8 cellular contexts compared by ENCODE assay signal in the genomic region with DNA sequence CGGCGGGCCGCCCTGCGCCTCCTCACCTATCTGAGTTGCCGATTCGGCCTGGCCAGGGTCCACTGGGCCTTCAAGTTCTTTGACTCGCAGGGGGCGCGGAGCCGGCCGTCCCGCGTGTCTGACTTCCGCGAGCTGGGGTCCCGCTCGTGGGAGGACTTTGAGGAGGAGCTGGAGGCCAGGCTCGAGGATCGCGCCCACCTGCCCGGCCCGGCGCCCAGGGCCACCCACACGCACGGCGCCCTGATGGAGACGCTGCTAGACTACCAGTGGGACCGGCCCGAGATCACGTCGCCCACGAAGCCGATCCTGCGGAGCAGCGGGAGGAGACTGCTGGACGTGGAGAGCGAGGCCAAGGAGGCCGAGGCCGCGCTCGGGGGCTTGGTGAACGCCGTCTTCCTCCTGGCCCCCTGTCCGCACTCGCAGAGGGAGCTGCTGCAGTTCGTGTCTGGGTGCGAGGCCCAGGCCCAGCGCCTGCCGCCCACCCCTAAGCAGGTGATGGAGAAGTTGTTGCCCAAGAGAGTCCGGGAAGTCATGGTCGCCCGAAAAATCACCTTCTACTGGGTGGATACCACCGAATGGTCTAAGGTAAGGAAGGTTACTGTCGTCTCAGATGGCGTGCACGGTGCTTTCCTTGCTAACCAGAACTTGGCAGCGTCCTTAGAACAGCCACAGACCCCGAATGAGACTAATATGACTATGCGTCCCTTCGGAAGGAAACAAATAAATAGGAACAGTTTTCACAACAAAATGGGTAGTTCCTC. TPM values are rescaled to one million over a fixed set of nuclear protein-coding genes. Genes with fewer than 3 reads are reported as not detected.
DNase-seq lines count a peak whose midpoint lies in the region; ATAC-seq lines count a peak whose summit lies in the region.

No MANE protein-coding gene starts in this region.

- no peaks in the 10 kb centered on the region for H3K27me3 ChIP-seq in SJCRH30
- H3K27me3 ChIP-seq in effector memory CD4-positive, alpha-beta T cell (replicated peaks; ENCODE audit: control insufficient read depth, insufficient read depth, low read length, poor library complexity, severe bottlenecking), result no peaks in the 10 kb centered on the region
- no peaks in the 10 kb centered on the region for H3K27me3 ChIP-seq in naive thymus-derived CD4-positive, alpha-beta T cell (ENCODE audit: control insufficient read depth in 2 of 2, insufficient read depth in 2 of 2, low read length in 2 of 2)

- H3K4me1 Mint-ChIP-seq in naive thymus-derived CD4-positive, alpha-beta T cell, result peaks cover 0 to 43% (median 8%) of the 10 kb centered on the region in 7 donors

- peak overlapping the region; percentile 55 to 89 (median 82) for H3K4me3 Mint-ChIP-seq in naive thymus-derived CD4-positive, alpha-beta T cell

- DNase-seq in activated gamma-delta T cell (lab: John Stamatoyannopoulos, UW) (peak; percentile 22), activated gamma-delta T cell treated with Interleukin-2 at 50 U/mL for 16 hours (no peak), SJCRH30 (peak; percentile 35 to 39), NCI-H345 (lab: John Stamatoyannopoulos, UW) (no peak), cerebellum (ENCODE audit: low spot score) (no peak)
- no peak for DNase-seq in effector memory CD4-positive, alpha-beta T cell
- DNase-seq in naive thymus-derived CD4-positive, alpha-beta T cell, result peak in 2 of 9 donors; percentile 2 to 55

- peaks cover 0 to 15% (median 0%) of the 10 kb centered on the region in 5 donors for H3K36me3 Mint-ChIP-seq in naive thymus-derived CD4-positive, alpha-beta T cell

- peak overlapping the region; percentile 89 for H3K4me3 ChIP-seq in SJCRH30
- peak overlapping the region; percentile 94 for H3K4me3 ChIP-seq in effector memory CD4-positive, alpha-beta T cell (ENCODE audit: insufficient read depth, low read depth, low read length, poor library complexity, severe bottlenecking)
- H3K4me3 ChIP-seq in naive thymus-derived CD4-positive, alpha-beta T cell (ENCODE audit: low read length), result peak overlapping the region; percentile 86

- no peaks in the 10 kb centered on the region for H3K9me3 ChIP-seq in SJCRH30 (replicated peaks)
- H3K9me3 ChIP-seq in effector memory CD4-positive, alpha-beta T cell (ENCODE audit: control insufficient read depth, low read length), result no peaks in the 10 kb centered on the region
- H3K9me3 ChIP-seq in naive thymus-derived CD4-positive, alpha-beta T cell (ENCODE audit: control insufficient read depth in 2 of 3, low read length in 3 of 3), result no peaks in the 10 kb centered on the region

- peaks cover 8 to 21% (median 12%) of the 10 kb centered on the region in 5 donors for H3K27me3 Mint-ChIP-seq in naive thymus-derived CD4-positive, alpha-beta T cell

- peak overlapping the region; percentile 74 for H3K27ac ChIP-seq in SJCRH30
- peak overlapping the region; percentile 31 for H3K27ac ChIP-seq in effector memory CD4-positive, alpha-beta T cell (ENCODE audit: insufficient read depth, low read length, poor library complexity, severe bottlenecking)
- peak overlapping the region; percentile 10 for H3K27ac ChIP-seq in naive thymus-derived CD4-positive, alpha-beta T cell (ENCODE audit: low read depth, low read length)

- peak; percentile 17 for ATAC-seq in HG02938 (IDR thresholded peaks at IDR 0.05; ENCODE audit: unreplicated experiment)
- no peak for ATAC-seq in naive thymus-derived CD4-positive, alpha-beta T cell

- POLR2A ChIA-PET in naive thymus-derived CD4-positive, alpha-beta T cell (lab: Charles Lee), result no interaction called here

- 0 out of 2 replicates have a peak, but pooled peaks cover 3% of the 10 kb centered on the region for H3K4me1 ChIP-seq in SJCRH30
- peaks cover 5% of the 10 kb centered on the region for H3K4me1 ChIP-seq in effector memory CD4-positive, alpha-beta T cell (ENCODE audit: control insufficient read depth, insufficient read depth, low read length, poor library complexity, severe bottlenecking)
- H3K4me1 ChIP-seq in naive thymus-derived CD4-positive, alpha-beta T cell (ENCODE audit: control insufficient read depth in 2 of 2, insufficient read depth in 2 of 2, low read length in 2 of 2), result no peaks in the 10 kb centered on the region

- intact Hi-C loops in naive thymus-derived CD4-positive, alpha-beta T cell (cut with micrococcal nuclease), result loop anchor here (1.0 to 10.0 kb wide), 9 partner anchors 114 to 1109 kb away; a partner anchor contains a TSS

- H3K9me3 Mint-ChIP-seq in naive thymus-derived CD4-positive, alpha-beta T cell, result peaks cover 0 to 3% (median 0%) of the 10 kb centered on the region in 11 donors

- CTCF ChIA-PET in naive thymus-derived CD4-positive, alpha-beta T cell (lab: Charles Lee), result interaction anchor here (1.0 kb wide), 1 partner anchor 12 kb away, joined by 3 read pairs; no protein-coding TSS in a partner anchor

- peaks cover 26% of the 10 kb centered on the region for H3K36me3 ChIP-seq in SJCRH30
- H3K36me3 ChIP-seq in effector memory CD4-positive, alpha-beta T cell (ENCODE audit: control insufficient read depth, insufficient read depth, low read length), result no peaks in the 10 kb centered on the region
- H3K36me3 ChIP-seq in naive thymus-derived CD4-positive, alpha-beta T cell (ENCODE audit: control insufficient read depth in 2 of 3, insufficient read depth in 3 of 3, low read length in 3 of 3), result peaks cover 0 to 4% (median 0%) of the 10 kb centered on the region in 3 experiments

- peak overlapping the region in 6 of 9 donors; percentile 0 to 80 (median 59) for H3K27ac Mint-ChIP-seq in naive thymus-derived CD4-positive, alpha-beta T cell

RNA-seq across cellular contexts. Expression of a gene that starts 0.6 kb away (rescaled TPM):
- total RNA-seq in SJCRH30 (2014; rRNA removed; shearing (Covaris generic)), result 24.9 and 27.2 TPM in 2 replicates
- total RNA-seq in naive thymus-derived CD4-positive, alpha-beta T cell, result 10 to 100 TPM in 1 of 5 experiments, under 1 TPM in 4; 0.11 to 15.5 (median 0.19) TPM
- under 1 TPM in 1 of 2 donors, not detected in 1; 0.18 TPM for polyA plus RNA-seq in naive thymus-derived CD4-positive, alpha-beta T cell
- 5.7 TPM for total RNA-seq in cerebellum

Comparison
In these comparisons a context has a peak if more than half of its experiments do, and no peak if none do; other contexts are left out.
1. DNase-seq: peak in activated gamma-delta T cell (single experiment) and SJCRH30 (2 of 2); none in activated gamma-delta T cell treated with Interleukin-2 at 50 U/mL for 16 hours (single experiment), effector memory CD4-positive, alpha-beta T cell (0 of 3), NCI-H345 (single experiment) and cerebellum (single experiment).
2. H3K27ac ChIP-seq: peak in every context shown above with its lines; median percentile 74 in SJCRH30; 31 in effector memory CD4-positive, alpha-beta T cell; 10 in naive thymus-derived CD4-positive, alpha-beta T cell.
3. Peak in every context shown above with its lines, with median percentiles within 50 percentile points of each other: H3K4me3 ChIP-seq.